In the genomic region with DNA sequence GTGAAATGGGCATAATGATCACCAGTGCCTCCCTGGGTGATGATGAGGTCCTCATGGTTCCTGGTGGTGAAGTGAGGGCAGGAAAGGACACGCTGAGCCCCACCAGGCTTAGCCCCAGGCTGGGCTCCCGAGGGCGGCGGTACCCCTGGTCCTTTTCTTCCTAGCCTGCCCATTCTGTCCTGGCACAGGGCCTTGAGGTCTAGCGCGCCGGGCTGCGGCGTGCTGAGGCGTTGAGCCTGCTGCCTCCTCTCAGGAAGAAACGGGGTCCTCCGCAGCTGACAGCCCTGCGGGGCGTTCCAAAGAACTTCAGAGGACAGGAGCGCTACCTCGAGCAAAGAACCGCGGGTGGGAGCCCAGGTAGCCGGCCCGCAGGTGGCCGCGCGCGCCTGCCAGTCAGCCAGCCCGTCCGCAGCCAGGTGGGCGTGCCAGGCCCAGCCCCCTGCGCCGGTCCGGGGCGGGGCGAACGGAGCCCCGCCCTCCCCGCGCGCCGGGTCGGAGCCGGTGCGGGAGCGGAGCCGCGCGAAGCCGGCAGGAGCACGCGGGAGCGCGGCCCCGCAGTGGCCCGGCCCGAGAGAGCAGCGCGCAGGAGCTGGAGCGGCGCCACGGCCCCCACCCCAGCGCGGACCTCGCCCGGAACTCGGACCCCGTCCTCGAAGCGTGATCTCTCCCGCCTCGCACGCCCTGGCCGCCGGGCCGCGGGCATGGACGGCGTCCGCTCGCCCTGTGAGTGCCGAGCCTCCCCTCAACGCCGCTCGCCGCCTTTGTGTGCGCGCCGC, we compare ENCODE assay signal across 1 cellular context.
TF ChIP-seq lines count a peak whose summit lies in the region.

A gene (plus strand): TSS at position 477 of the 776 bp plus-strand sequence. CDS start 791 bp downstream, outside the sequence.

TF ChIP-seq in HepG2, 621 proteins besides CTCF, POLR2A, EP300 and RAD21 (continued from another document and continues in another):
- TF ChIP-seq, protein P1, sequence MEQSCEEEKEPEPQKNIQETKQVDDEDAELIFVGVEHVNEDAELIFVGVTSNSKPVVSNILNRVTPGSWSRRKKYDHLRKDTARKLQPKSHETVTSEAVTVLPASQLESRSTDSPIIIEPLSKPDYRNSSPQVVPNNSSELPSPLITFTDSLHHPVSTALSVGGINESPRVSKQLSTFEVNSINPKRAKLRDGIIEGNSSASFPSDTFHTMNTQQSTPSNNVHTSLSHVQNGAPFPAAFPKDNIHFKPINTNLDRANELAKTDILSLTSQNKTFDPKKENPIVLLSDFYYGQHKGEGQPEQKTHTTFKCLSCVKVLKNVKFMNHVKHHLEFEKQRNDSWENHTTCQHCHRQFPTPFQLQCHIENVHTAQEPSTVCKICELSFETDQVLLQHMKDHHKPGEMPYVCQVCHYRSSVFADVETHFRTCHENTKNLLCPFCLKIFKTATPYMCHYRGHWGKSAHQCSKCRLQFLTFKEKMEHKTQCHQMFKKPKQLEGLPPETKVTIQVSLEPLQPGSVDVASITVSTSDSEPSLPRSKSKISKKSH (CRISPR knock-in tag; IDR thresholded peaks at IDR 0.05; ENCODE audit: borderline replicate concordance), result peak; percentile 16; the same call in 1 of the 2 replicates
- TF ChIP-seq DNMT3B (CRISPR knock-in tag; conservative IDR thresholded peaks at IDR 0.05) (no peak), ZNF577 (CRISPR knock-in tag; IDR thresholded peaks at IDR 0.05; ENCODE audit: borderline replicate concordance, low read depth) (no peak), TAF1 (CRISPR knock-in tag; IDR thresholded peaks at IDR 0.05) (0 out of 2 replicates have a peak, but pooled peaks have one; percentile 28), ZNF160 (CRISPR knock-in tag; IDR thresholded peaks at IDR 0.05) (no peak), ZFAT (CRISPR knock-in tag; conservative IDR thresholded peaks at IDR 0.05) (no peak), ZFY (CRISPR knock-in tag; IDR thresholded peaks at IDR 0.05) (peak; percentile 57; the same call in 1 of the 2 replicates), KDM4B (CRISPR knock-in tag; IDR thresholded peaks at IDR 0.05) (no peak), GABPA (IDR thresholded peaks at IDR 0.05; ENCODE audit: low read depth, low read length) (no peak), GABPA (CRISPR knock-in tag; IDR thresholded peaks at IDR 0.05; ENCODE audit: low read depth) (no peak), ZNF749 (CRISPR knock-in tag; IDR thresholded peaks at IDR 0.05; ENCODE audit: borderline replicate concordance) (0 out of 2 replicates have a peak, but pooled peaks have one; percentile 44), MLLT10 (CRISPR knock-in tag; IDR thresholded peaks at IDR 0.05) (no peak), ZNF143 (CRISPR knock-in tag; IDR thresholded peaks at IDR 0.05) (no peak), MED1 (CRISPR knock-in tag; IDR thresholded peaks at IDR 0.05) (no peak), RBFOX2 (IDR thresholded peaks at IDR 0.05; ENCODE audit: low read depth, low read length) (0 out of 2 replicates have a peak, but pooled peaks have one; percentile 46), ZKSCAN1 (IDR thresholded peaks at IDR 0.05; ENCODE audit: low read length) (no peak), YY1 (IDR thresholded peaks at IDR 0.05; ENCODE audit: insufficient read depth, insufficient replicate concordance, low read depth, low read length) (no peak), FOXJ3 (CRISPR knock-in tag; IDR thresholded peaks at IDR 0.05; ENCODE audit: borderline replicate concordance) (no peak), ZBTB7B (CRISPR knock-in tag; IDR thresholded peaks at IDR 0.05) (no peak; the same call in 1 of the 2 replicates), BORCS8-MEF2B (CRISPR knock-in tag; IDR thresholded peaks at IDR 0.05) (0 out of 2 replicates have a peak, but pooled peaks have one; percentile 51), ZNF780A (CRISPR knock-in tag; IDR thresholded peaks at IDR 0.05) (no peak), ZNF326 (CRISPR knock-in tag; IDR thresholded peaks at IDR 0.05; ENCODE audit: borderline replicate concordance) (no peak), SMAD9 (CRISPR knock-in tag; IDR thresholded peaks at IDR 0.05) (no peak), MEF2D (CRISPR knock-in tag; IDR thresholded peaks at IDR 0.05) (no peak), SMARCE1 (IDR thresholded peaks at IDR 0.05; ENCODE audit: borderline replicate concordance) (no peak), HNRNPK (IDR thresholded peaks at IDR 0.05; ENCODE audit: low read depth, low read length, poor library complexity, severe bottlenecking) (no peak), SMYD3 (CRISPR knock-in tag; IDR thresholded peaks at IDR 0.05) (no peak), ZNF773 (CRISPR knock-in tag; IDR thresholded peaks at IDR 0.05; ENCODE audit: borderline replicate concordance) (0 out of 2 replicates have a peak, but pooled peaks have one; percentile 30)
- TF ChIP-seq, protein P2, sequence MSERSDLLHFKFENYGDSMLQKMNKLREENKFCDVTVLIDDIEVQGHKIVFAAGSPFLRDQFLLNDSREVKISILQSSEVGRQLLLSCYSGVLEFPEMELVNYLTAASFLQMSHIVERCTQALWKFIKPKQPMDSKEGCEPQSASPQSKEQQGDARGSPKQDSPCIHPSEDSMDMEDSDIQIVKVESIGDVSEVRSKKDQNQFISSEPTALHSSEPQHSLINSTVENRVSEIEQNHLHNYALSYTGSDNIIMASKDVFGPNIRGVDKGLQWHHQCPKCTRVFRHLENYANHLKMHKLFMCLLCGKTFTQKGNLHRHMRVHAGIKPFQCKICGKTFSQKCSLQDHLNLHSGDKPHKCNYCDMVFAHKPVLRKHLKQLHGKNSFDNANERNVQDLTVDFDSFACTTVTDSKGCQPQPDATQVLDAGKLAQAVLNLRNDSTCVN (CRISPR knock-in tag; IDR thresholded peaks at IDR 0.05; ENCODE audit: borderline replicate concordance), result no peak
- TF ChIP-seq, protein P3, sequence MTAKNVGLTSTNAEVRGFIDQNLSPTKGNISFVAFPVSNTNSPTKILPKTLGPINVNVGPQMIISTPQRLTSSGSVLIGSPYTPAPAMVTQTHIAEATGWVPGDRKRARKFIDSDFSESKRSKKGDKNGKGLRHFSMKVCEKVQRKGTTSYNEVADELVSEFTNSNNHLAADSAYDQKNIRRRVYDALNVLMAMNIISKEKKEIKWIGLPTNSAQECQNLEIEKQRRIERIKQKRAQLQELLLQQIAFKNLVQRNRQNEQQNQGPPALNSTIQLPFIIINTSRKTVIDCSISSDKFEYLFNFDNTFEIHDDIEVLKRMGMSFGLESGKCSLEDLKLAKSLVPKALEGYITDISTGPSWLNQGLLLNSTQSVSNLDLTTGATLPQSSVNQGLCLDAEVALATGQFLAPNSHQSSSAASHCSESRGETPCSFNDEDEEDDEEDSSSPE (CRISPR knock-in tag; IDR thresholded peaks at IDR 0.05), result no peak
- TF ChIP-seq, protein P4, sequence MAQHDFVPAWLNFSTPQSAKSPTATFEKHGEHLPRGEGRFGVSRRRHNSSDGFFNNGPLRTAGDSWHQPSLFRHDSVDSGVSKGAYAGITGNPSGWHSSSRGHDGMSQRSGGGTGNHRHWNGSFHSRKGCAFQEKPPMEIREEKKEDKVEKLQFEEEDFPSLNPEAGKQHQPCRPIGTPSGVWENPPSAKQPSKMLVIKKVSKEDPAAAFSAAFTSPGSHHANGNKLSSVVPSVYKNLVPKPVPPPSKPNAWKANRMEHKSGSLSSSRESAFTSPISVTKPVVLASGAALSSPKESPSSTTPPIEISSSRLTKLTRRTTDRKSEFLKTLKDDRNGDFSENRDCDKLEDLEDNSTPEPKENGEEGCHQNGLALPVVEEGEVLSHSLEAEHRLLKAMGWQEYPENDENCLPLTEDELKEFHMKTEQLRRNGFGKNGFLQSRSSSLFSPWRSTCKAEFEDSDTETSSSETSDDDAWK (CRISPR knock-in tag; IDR thresholded peaks at IDR 0.05), result no peak
- TF ChIP-seq, protein P5, sequence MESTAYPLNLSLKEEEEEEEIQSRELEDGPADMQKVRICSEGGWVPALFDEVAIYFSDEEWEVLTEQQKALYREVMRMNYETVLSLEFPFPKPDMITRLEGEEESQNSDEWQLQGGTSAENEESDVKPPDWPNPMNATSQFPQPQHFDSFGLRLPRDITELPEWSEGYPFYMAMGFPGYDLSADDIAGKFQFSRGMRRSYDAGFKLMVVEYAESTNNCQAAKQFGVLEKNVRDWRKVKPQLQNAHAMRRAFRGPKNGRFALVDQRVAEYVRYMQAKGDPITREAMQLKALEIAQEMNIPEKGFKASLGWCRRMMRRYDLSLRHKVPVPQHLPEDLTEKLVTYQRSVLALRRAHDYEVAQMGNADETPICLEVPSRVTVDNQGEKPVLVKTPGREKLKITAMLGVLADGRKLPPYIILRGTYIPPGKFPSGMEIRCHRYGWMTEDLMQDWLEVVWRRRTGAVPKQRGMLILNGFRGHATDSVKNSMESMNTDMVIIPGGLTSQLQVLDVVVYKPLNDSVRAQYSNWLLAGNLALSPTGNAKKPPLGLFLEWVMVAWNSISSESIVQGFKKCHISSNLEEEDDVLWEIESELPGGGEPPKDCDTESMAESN (CRISPR knock-in tag; conservative IDR thresholded peaks at IDR 0.05), result peak; percentile 37; the same call in 1 of the 2 replicates
- TF ChIP-seq, protein P6, sequence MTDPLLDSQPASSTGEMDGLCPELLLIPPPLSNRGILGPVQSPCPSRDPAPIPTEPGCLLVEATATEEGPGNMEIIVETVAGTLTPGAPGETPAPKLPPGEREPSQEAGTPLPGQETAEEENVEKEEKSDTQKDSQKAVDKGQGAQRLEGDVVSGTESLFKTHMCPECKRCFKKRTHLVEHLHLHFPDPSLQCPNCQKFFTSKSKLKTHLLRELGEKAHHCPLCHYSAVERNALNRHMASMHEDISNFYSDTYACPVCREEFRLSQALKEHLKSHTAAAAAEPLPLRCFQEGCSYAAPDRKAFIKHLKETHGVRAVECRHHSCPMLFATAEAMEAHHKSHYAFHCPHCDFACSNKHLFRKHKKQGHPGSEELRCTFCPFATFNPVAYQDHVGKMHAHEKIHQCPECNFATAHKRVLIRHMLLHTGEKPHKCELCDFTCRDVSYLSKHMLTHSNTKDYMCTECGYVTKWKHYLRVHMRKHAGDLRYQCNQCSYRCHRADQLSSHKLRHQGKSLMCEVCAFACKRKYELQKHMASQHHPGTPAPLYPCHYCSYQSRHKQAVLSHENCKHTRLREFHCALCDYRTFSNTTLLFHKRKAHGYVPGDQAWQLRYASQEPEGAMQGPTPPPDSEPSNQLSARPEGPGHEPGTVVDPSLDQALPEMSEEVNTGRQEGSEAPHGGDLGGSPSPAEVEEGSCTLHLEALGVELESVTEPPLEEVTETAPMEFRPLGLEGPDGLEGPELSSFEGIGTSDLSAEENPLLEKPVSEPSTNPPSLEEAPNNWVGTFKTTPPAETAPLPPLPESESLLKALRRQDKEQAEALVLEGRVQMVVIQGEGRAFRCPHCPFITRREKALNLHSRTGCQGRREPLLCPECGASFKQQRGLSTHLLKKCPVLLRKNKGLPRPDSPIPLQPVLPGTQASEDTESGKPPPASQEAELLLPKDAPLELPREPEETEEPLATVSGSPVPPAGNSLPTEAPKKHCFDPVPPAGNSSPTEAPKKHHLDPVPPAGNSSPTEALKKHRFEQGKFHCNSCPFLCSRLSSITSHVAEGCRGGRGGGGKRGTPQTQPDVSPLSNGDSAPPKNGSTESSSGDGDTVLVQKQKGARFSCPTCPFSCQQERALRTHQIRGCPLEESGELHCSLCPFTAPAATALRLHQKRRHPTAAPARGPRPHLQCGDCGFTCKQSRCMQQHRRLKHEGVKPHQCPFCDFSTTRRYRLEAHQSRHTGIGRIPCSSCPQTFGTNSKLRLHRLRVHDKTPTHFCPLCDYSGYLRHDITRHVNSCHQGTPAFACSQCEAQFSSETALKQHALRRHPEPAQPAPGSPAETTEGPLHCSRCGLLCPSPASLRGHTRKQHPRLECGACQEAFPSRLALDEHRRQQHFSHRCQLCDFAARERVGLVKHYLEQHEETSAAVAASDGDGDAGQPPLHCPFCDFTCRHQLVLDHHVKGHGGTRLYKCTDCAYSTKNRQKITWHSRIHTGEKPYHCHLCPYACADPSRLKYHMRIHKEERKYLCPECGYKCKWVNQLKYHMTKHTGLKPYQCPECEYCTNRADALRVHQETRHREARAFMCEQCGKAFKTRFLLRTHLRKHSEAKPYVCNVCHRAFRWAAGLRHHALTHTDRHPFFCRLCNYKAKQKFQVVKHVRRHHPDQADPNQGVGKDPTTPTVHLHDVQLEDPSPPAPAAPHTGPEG (CRISPR knock-in tag; IDR thresholded peaks at IDR 0.05), result no peak
- TF ChIP-seq, protein P7, sequence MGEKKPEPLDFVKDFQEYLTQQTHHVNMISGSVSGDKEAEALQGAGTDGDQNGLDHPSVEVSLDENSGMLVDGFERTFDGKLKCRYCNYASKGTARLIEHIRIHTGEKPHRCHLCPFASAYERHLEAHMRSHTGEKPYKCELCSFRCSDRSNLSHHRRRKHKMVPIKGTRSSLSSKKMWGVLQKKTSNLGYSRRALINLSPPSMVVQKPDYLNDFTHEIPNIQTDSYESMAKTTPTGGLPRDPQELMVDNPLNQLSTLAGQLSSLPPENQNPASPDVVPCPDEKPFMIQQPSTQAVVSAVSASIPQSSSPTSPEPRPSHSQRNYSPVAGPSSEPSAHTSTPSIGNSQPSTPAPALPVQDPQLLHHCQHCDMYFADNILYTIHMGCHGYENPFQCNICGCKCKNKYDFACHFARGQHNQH (CRISPR knock-in tag; IDR thresholded peaks at IDR 0.05), result no peak
- TF ChIP-seq, protein P8, sequence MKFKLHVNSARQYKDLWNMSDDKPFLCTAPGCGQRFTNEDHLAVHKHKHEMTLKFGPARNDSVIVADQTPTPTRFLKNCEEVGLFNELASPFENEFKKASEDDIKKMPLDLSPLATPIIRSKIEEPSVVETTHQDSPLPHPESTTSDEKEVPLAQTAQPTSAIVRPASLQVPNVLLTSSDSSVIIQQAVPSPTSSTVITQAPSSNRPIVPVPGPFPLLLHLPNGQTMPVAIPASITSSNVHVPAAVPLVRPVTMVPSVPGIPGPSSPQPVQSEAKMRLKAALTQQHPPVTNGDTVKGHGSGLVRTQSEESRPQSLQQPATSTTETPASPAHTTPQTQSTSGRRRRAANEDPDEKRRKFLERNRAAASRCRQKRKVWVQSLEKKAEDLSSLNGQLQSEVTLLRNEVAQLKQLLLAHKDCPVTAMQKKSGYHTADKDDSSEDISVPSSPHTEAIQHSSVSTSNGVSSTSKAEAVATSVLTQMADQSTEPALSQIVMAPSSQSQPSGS (CRISPR knock-in tag; IDR thresholded peaks at IDR 0.05), result no peak
- TF ChIP-seq, protein P9, sequence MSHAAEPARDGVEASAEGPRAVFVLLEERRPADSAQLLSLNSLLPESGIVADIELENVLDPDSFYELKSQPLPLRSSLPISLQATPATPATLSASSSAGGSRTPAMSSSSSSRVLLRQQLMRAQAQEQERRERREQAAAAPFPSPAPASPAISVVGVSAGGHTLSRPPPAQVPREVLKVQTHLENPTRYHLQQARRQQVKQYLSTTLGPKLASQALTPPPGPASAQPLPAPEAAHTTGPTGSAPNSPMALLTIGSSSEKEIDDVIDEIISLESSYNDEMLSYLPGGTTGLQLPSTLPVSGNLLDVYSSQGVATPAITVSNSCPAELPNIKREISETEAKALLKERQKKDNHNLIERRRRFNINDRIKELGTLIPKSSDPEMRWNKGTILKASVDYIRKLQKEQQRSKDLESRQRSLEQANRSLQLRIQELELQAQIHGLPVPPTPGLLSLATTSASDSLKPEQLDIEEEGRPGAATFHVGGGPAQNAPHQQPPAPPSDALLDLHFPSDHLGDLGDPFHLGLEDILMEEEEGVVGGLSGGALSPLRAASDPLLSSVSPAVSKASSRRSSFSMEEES (CRISPR knock-in tag; IDR thresholded peaks at IDR 0.05), result no peak
- TF ChIP-seq, protein P10, sequence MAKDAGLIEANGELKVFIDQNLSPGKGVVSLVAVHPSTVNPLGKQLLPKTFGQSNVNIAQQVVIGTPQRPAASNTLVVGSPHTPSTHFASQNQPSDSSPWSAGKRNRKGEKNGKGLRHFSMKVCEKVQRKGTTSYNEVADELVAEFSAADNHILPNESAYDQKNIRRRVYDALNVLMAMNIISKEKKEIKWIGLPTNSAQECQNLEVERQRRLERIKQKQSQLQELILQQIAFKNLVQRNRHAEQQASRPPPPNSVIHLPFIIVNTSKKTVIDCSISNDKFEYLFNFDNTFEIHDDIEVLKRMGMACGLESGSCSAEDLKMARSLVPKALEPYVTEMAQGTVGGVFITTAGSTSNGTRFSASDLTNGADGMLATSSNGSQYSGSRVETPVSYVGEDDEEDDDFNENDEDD (CRISPR knock-in tag; IDR thresholded peaks at IDR 0.05; ENCODE audit: borderline replicate concordance), result peak; percentile 55; the same call in 1 of the 2 replicates
